In the genomic region with DNA sequence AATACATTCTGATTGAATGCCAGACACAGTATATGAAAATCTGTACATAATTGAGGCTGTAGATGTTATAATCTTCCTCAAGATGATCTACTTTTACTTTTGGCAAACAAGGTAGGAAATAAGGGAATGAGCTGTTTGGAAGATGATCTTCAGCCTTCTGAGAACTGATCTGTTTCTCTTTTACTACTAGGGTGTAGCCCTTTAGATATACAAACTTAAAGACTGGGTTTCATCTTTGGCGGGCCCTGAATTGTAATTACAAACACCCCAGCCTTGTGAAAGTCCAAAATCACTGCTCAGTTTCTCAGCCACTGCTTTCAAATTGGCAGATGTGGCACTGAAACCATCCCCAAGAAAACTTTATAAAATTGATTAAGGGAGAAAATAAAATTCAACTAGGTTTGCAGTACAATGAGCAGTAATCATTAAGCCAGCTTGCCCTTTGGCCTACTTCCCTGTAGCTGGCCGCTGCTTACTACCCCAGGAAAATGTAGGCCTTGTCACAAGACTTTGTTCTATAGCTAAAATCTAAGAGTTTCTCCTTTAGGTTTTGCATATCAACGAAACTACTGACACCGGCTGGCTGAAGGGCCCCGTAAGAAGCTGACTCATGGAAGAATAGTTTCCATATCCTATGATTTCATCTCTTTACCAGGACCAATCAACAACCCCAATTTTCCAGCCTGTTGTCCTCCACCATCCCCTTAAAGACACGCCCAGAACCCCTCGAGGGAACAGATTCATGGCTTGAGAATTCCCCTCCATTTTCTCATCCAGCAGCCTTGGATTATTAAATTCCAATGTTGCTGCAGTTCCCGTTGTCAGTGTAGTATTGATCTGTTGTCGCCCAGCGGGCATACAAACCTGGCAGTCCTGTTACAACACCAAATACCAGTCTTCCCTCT, we compare ENCODE assay signal across 8 cellular contexts.
DNase-seq lines count a peak whose midpoint lies in the region; ATAC-seq and TF ChIP-seq lines count a peak whose summit lies in the region.

No MANE protein-coding gene starts in this region.

- ATAC-seq in GM18868 (IDR thresholded peaks at IDR 0.05; ENCODE audit: unreplicated experiment) (no peak), GM19328 (IDR thresholded peaks at IDR 0.05; ENCODE audit: unreplicated experiment) (no peak)

- intact Hi-C loops in stomach (cut with DNase I; ENCODE audit: low total_unique reads): no loop called here

- 63 to 86% (median 81%) methylated on average over 10 of the region's 10 CpGs for WGBS in stomach, 5 donors

- TF ChIP-seq POLR2A in stomach (IDR thresholded peaks at IDR 0.05): no peak

- H3K9me2 ChIP-seq in OCI-LY1 (ENCODE audit: low read depth, low read length): no peaks in the 10 kb centered on the region

- H3K9me3 ChIP-seq in OCI-LY1 (ENCODE audit: low read length): no peaks in the 10 kb centered on the region
- no peaks in the 10 kb centered on the region for H3K9me3 ChIP-seq in neutrophil
- H3K9me3 ChIP-seq in stomach: no peaks in the 10 kb centered on the region

- H3K27me3 ChIP-seq in OCI-LY1 (ENCODE audit: insufficient read depth, low read length) (no peaks in the 10 kb centered on the region), neutrophil (no peaks in the 10 kb centered on the region), stomach (no peaks in the 10 kb centered on the region)

- no peak for TF ChIP-seq CTCF in OCI-LY1 (IDR thresholded peaks at IDR 0.05; ENCODE audit: low read length)
- TF ChIP-seq CTCF in neutrophil (IDR thresholded peaks at IDR 0.05): no peak
- TF ChIP-seq CTCF in stomach (IDR thresholded peaks at IDR 0.05): no peak

- peak overlapping the region; percentile 1; the same call in 1 of the 2 replicates for H3K4me2 ChIP-seq in OCI-LY1 (ENCODE audit: low read length)

- no peak overlapping the region for H3K4me3 ChIP-seq in OCI-LY1 (ENCODE audit: low read depth, low read length, poor library complexity, severe bottlenecking)
- H3K4me3 ChIP-seq in neutrophil (ENCODE audit: low read depth in 1 of 2, low read length in 1 of 2): no peak overlapping the region
- H3K4me3 ChIP-seq in stomach: no peak overlapping the region

- peak overlapping the region; percentile 89 for H3K27ac ChIP-seq in OCI-LY1 (ENCODE audit: low read depth, low read length, poor library complexity, severe bottlenecking)
- peak overlapping the region; percentile 6 for H3K27ac ChIP-seq in neutrophil
- no peak overlapping the region for H3K27ac ChIP-seq in stomach

- H3K9ac ChIP-seq in OCI-LY1 (ENCODE audit: low read length): peak overlapping the region; percentile 22

- no peak for TF ChIP-seq EP300 in stomach (IDR thresholded peaks at IDR 0.05)

- H3K79me2 ChIP-seq in OCI-LY1 (ENCODE audit: insufficient read depth, low read length): no peaks in the 10 kb centered on the region

- DNase-seq in ELR (ENCODE audit: low read depth) (peak; percentile 99), dermis blood vessel endothelial cell (peak; percentile 27), stomach (no peak)
- DNase-seq in activated CD4-positive, alpha-beta T cell treated with anti-CD3 and anti-CD28 coated beads, Interleukin-2, amount 50 U/mL, for 48 hours: no peak

- H3K4me1 ChIP-seq in OCI-LY1 (ENCODE audit: insufficient read depth, low read length, severe bottlenecking): peaks cover 57% of the 10 kb centered on the region
- H3K4me1 ChIP-seq in neutrophil (ENCODE audit: control insufficient read depth in 1 of 2, insufficient read depth in 1 of 2, low read depth in 1 of 2, low read length in 1 of 2): no peaks in the 10 kb centered on the region
- H3K4me1 ChIP-seq in stomach: peaks cover 0 to 20% (median 12%) of the 10 kb centered on the region in 4 donors

- H3K36me3 ChIP-seq in OCI-LY1 (ENCODE audit: insufficient read depth, low read length): no peaks in the 10 kb centered on the region
- H3K36me3 ChIP-seq in neutrophil: peaks cover 35% of the 10 kb centered on the region
- H3K36me3 ChIP-seq in stomach: peaks cover 0 to 8% (median 2%) of the 10 kb centered on the region in 4 donors

- no peaks in the 10 kb centered on the region for H4K20me1 ChIP-seq in OCI-LY1 (ENCODE audit: insufficient read depth, low read length)

- no peak overlapping the region for H2AFZ ChIP-seq in OCI-LY1 (ENCODE audit: low read length)

- H3F3A ChIP-seq in OCI-LY1 (ENCODE audit: insufficient read depth, low read length): no peaks in the 10 kb centered on the region

Comparison
In these comparisons a context has a peak if more than half of its experiments do, and no peak if none do; other contexts are left out.
1. DNase-seq: peak in ELR (single experiment) and dermis blood vessel endothelial cell (single experiment); none in stomach (single experiment) and activated CD4-positive, alpha-beta T cell treated with anti-CD3 and anti-CD28 coated beads, Interleukin-2, amount 50 U/mL, for 48 hours (0 of 2).
2. H3K27ac ChIP-seq: peak in OCI-LY1 (single experiment) and neutrophil (single experiment); none in stomach (0 of 5).